8 cellular contexts compared by ENCODE assay signal in genomic region chr9:32431940-32432555, GRCh38. TPM values are rescaled to one million over a fixed set of nuclear protein-coding genes. Genes with fewer than 3 reads are reported as not detected.
A peak's percentile ranks its signal among the peaks of the same experiment; 100 is the strongest.
DNase-seq lines count a peak whose midpoint lies in the region.

No MANE protein-coding gene starts in this region.

- no peaks in the 10 kb centered on the region for H3K9me3 Mint-ChIP-seq in activated T-helper 1 cell treated with anti-CD3 and anti-CD28 coated beads, Interleukin-12 subunit alpha, Interleukin-12 subunit beta, Interleukin-2, Interleukin-4 antibody, amounts not matched to agents 30 ng/mL and 10 ng/mL and 1 ng/mL, durations not matched to agents 14 hours and 24 hours and 36 hours

- H3K4me3 Mint-ChIP-seq in activated T-helper 1 cell treated with anti-CD3 and anti-CD28 coated beads, Interleukin-12 subunit alpha, Interleukin-12 subunit beta, Interleukin-2, Interleukin-4 antibody, amounts not matched to agents 30 ng/mL and 10 ng/mL and 1 ng/mL, durations not matched to agents 14 hours and 24 hours and 36 hours, result no peak overlapping the region

- DNase-seq in activated T-helper 1 cell treated with Interleukin-2 at 50 U/mL for 16 hours (ENCODE audit: low read depth) (peak; percentile 4), NAMALWA (ENCODE audit: low spot score) (peak; percentile 53), hepatic stellate cell (ENCODE audit: low spot score) (peak; percentile 17), cortex of kidney (lab: John Stamatoyannopoulos, UW) (no peak), globus pallidus (ENCODE audit: low spot score) (no peak)
- DNase-seq in activated T-helper 1 cell treated with anti-CD3 and anti-CD28 coated beads, Interleukin-12 subunit alpha, Interleukin-12 subunit beta, Interleukin-2, Interleukin-4 antibody, amounts not matched to agents 30 ng/mL and 10 ng/mL and 1 ng/mL, durations not matched to agents 14 hours and 24 hours and 36 hours (ENCODE audit: low spot score), result no peak
- DNase-seq in activated gamma-delta T cell treated with anti-CD3 and anti-CD28 coated beads, Interleukin-2, amount 50 U/mL, for 16 hours (ENCODE audit: low read depth), result peak; percentile 12
- DNase-seq in stimulated activated CD4-positive, alpha-beta T cell treated with anti-CD3 and anti-CD28 coated beads, Interleukin-2, amount 100 ng/mL, for 48 hours, result peak; percentile 13 to 18

- intact Hi-C loops in activated T-helper 1 cell treated with anti-CD3 and anti-CD28 coated beads, Interleukin-12 subunit alpha, Interleukin-12 subunit beta, Interleukin-2, Interleukin-4 antibody, amounts not matched to agents 30 ng/mL and 10 ng/mL and 1 ng/mL, durations not matched to agents 14 hours and 24 hours and 36 hours (cut with micrococcal nuclease), result loop anchor here (1.0 kb wide), 2 partner anchors 53 to 140 kb away; no protein-coding TSS in a partner anchor

- H3K27me3 Mint-ChIP-seq in activated T-helper 1 cell treated with anti-CD3 and anti-CD28 coated beads, Interleukin-12 subunit alpha, Interleukin-12 subunit beta, Interleukin-2, Interleukin-4 antibody, amounts not matched to agents 30 ng/mL and 10 ng/mL and 1 ng/mL, durations not matched to agents 14 hours and 24 hours and 36 hours (ENCODE audit: insufficient read depth), result no peaks in the 10 kb centered on the region

- peaks cover 22% of the 10 kb centered on the region for H3K36me3 Mint-ChIP-seq in activated T-helper 1 cell treated with anti-CD3 and anti-CD28 coated beads, Interleukin-12 subunit alpha, Interleukin-12 subunit beta, Interleukin-2, Interleukin-4 antibody, amounts not matched to agents 30 ng/mL and 10 ng/mL and 1 ng/mL, durations not matched to agents 14 hours and 24 hours and 36 hours (ENCODE audit: low read depth)

- no peak overlapping the region for H3K27ac Mint-ChIP-seq in activated T-helper 1 cell treated with anti-CD3 and anti-CD28 coated beads, Interleukin-12 subunit alpha, Interleukin-12 subunit beta, Interleukin-2, Interleukin-4 antibody, amounts not matched to agents 30 ng/mL and 10 ng/mL and 1 ng/mL, durations not matched to agents 14 hours and 24 hours and 36 hours

- H3K4me1 Mint-ChIP-seq in activated T-helper 1 cell treated with anti-CD3 and anti-CD28 coated beads, Interleukin-12 subunit alpha, Interleukin-12 subunit beta, Interleukin-2, Interleukin-4 antibody, amounts not matched to agents 30 ng/mL and 10 ng/mL and 1 ng/mL, durations not matched to agents 14 hours and 24 hours and 36 hours (ENCODE audit: low read depth), result peaks cover 6% of the 10 kb centered on the region

RNA-seq across cellular contexts. Expression of gene ACO1, which starts 47.6 kb away (rescaled TPM):
- 5.6 and 6.9 TPM in 2 replicates for total RNA-seq in activated T-helper 1 cell treated with anti-CD3 and anti-CD28 coated beads, Interleukin-12 subunit alpha, Interleukin-12 subunit beta, Interleukin-2, Interleukin-4 antibody, amounts not matched to agents 30 ng/mL and 10 ng/mL and 1 ng/mL, durations not matched to agents 14 hours and 24 hours and 36 hours

Comparison
In these comparisons a context has a peak if more than half of its experiments do, and no peak if none do; other contexts are left out.
1. DNase-seq: peak in activated T-helper 1 cell treated with Interleukin-2 at 50 U/mL for 16 hours (single experiment), NAMALWA (single experiment), activated gamma-delta T cell treated with anti-CD3 and anti-CD28 coated beads, Interleukin-2, amount 50 U/mL, for 16 hours (single experiment), hepatic stellate cell (single experiment) and stimulated activated CD4-positive, alpha-beta T cell treated with anti-CD3 and anti-CD28 coated beads, Interleukin-2, amount 100 ng/mL, for 48 hours (2 of 2); none in activated T-helper 1 cell treated with anti-CD3 and anti-CD28 coated beads, Interleukin-12 subunit alpha, Interleukin-12 subunit beta, Interleukin-2, Interleukin-4 antibody, amounts not matched to agents 30 ng/mL and 10 ng/mL and 1 ng/mL, durations not matched to agents 14 hours and 24 hours and 36 hours (single experiment), cortex of kidney (single experiment) and globus pallidus (single experiment).